ENCODE assay signal across 15 cellular contexts in the genomic region with DNA sequence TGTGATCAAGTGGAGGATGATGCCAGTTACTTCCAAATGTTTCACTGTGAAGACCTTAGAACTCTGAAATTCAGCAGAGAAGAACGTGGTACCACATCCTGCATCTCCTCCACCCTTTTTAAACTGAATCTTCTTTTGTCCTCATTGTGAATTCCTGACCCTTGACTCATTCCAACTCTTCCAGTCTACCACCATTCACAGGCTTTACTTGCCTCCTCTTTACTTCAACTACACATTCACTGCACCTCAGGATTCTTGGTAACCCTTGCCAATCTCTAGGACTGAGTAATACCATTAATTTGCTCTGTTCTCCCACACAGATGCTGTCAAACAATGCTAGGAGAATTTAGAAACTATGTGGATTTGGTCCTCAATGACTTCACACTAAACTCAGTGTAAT. TPM values are rescaled to one million over a fixed set of nuclear protein-coding genes. Genes with fewer than 3 reads are reported as not detected.
DNase-seq lines count a peak whose midpoint lies in the region; ATAC-seq, FAIRE-seq and TF ChIP-seq lines count a peak whose summit lies in the region.
"Had no signal": no experiment of that assay in that cellular context is flagged by ENCODE, and none has a peak within 500 bp of the region (broad histone marks: within the 10 kb centered on the region; RNA-seq: fewer than 3 reads in every experiment).

No MANE protein-coding gene starts in this region.

- no peaks in the 10 kb centered on the region for H3K27me3 Mint-ChIP-seq in T-helper 2 cell treated with Interferon-gamma antibody and Interleukin-4, amounts not matched to agents 5 μg/mL and 100 μg/mL, for 36 hours (ENCODE audit: low read depth)
- H3K27me3 Mint-ChIP-seq: type B pancreatic cell had no signal

- no peaks in the 10 kb centered on the region for H3K36me3 ChIP-seq in cardiac muscle cell
- H3K36me3 ChIP-seq: BE2C, gastroesophageal sphincter had no signal

- H3K4me1 Mint-ChIP-seq in T-helper 2 cell treated with Interferon-gamma antibody and Interleukin-4, amounts not matched to agents 5 μg/mL and 100 μg/mL, for 36 hours (ENCODE audit: low read depth), result peaks cover 19% of the 10 kb centered on the region

- peaks cover 17% of the 10 kb centered on the region for H3K4me1 ChIP-seq in cardiac muscle cell (ENCODE audit: low read depth)
- H3K4me1 ChIP-seq: BE2C had no signal

- H3K36me3 Mint-ChIP-seq in T-helper 2 cell treated with Interferon-gamma antibody and Interleukin-4, amounts not matched to agents 5 μg/mL and 100 μg/mL, for 36 hours (ENCODE audit: low read depth), result peaks cover 1% of the 10 kb centered on the region

- intact Hi-C loops in Right ventricle myocardium superior (cut with DNase I), result no loop called here

- no peak overlapping the region for H3K4me3 Mint-ChIP-seq in T-helper 2 cell treated with Interferon-gamma antibody and Interleukin-4, amounts not matched to agents 5 μg/mL and 100 μg/mL, for 36 hours
- H3K4me3 Mint-ChIP-seq: neural crest cell, type B pancreatic cell had no signal

- no peak overlapping the region for H3K27ac Mint-ChIP-seq in T-helper 2 cell treated with Interferon-gamma antibody and Interleukin-4, amounts not matched to agents 5 μg/mL and 100 μg/mL, for 36 hours
- H3K27ac Mint-ChIP-seq: type B pancreatic cell had no signal

- peak in 1 of 2 donors; percentile 84 for DNase-seq in cardiac muscle cell (ENCODE audit: low read depth in 1 of 2, low spot score in 1 of 2)
- no peak for DNase-seq in Right ventricle myocardium superior
- DNase-seq in fibroblast of the aortic adventitia (ENCODE audit: low read depth), result peak; percentile 96
- DNase-seq in urothelium cell line (ENCODE audit: low spot score), result peak; percentile 70
- no peak for DNase-seq in NCI-H526 (lab: John Stamatoyannopoulos, UW)
- no peak for DNase-seq in T-helper 2 cell treated with Interferon-gamma antibody and Interleukin-4, amounts not matched to agents 5 μg/mL and 100 μg/mL, for 36 hours (ENCODE audit: low spot score)
- DNase-seq: activated naive CD4-positive, alpha-beta T cell treated with Interleukin-2 at 50 U/mL for 16 hours; BE2C; NCI-H2171 treated with DMSO at 0.1 percent for 48 hours had no signal

- H3K4me3 ChIP-seq in cardiac muscle cell (no peak overlapping the region), fibroblast of the aortic adventitia (ENCODE audit: low read depth, low read length) (no peak overlapping the region)
- H3K4me3 ChIP-seq: gastroesophageal sphincter had no signal

- TF ChIP-seq CTCF in cardiac muscle cell (IDR thresholded peaks at IDR 0.05; ENCODE audit: low read depth, low read length) (no peak), fibroblast of the aortic adventitia (IDR thresholded peaks at IDR 0.05; ENCODE audit: insufficient read depth, low read length) (no peak)

- H3K27me3 ChIP-seq in cardiac muscle cell, result no peaks in the 10 kb centered on the region
- H3K27me3 ChIP-seq: BE2C, gastroesophageal sphincter had no signal

- peak overlapping the region; percentile 9 for H3K27ac ChIP-seq in cardiac muscle cell

- ATAC-seq in Right ventricle myocardium superior (ENCODE audit: poor library complexity) (no peak), SK-N-SH treated with all-trans-retinoic acid at 6 μM for 48 hours (peak; percentile 92), HG03108 (IDR thresholded peaks at IDR 0.05; ENCODE audit: unreplicated experiment) (no peak)
- ATAC-seq: gastroesophageal sphincter had no signal

- H3K9me3 Mint-ChIP-seq in T-helper 2 cell treated with Interferon-gamma antibody and Interleukin-4, amounts not matched to agents 5 μg/mL and 100 μg/mL, for 36 hours, result no peaks in the 10 kb centered on the region
- H3K9me3 Mint-ChIP-seq: type B pancreatic cell had no signal

- H3K9me3 ChIP-seq in cardiac muscle cell (ENCODE audit: low read depth), result no peaks in the 10 kb centered on the region
- H3K9me3 ChIP-seq: BE2C, gastroesophageal sphincter had no signal

- FAIRE-seq in urothelium cell line (lab: Jason Lieb, UNC), result no peak
- FAIRE-seq: TTC549 had no signal

TF ChIP-seq in SK-N-SH treated with all-trans-retinoic acid at 6 μM for 48 hours, 23 proteins besides CTCF, POLR2A, EP300 and RAD21:
- TF ChIP-seq OSR1 (CRISPR knock-in tag; IDR thresholded peaks at IDR 0.05), result 0 out of 2 replicates have a peak, but pooled peaks have one; percentile 52
- no peak for TF ChIP-seq CSDC2 (CRISPR knock-in tag; IDR thresholded peaks at IDR 0.05)
- TF ChIP-seq ISL1 (CRISPR knock-in tag; IDR thresholded peaks at IDR 0.05), result 0 out of 2 replicates have a peak, but pooled peaks have one; percentile 22
- 0 out of 2 replicates have a peak, but pooled peaks have one; percentile 48 for TF ChIP-seq ZFP3 (CRISPR knock-in tag; IDR thresholded peaks at IDR 0.05)
- TF ChIP-seq ARNTL (CRISPR knock-in tag; IDR thresholded peaks at IDR 0.05; ENCODE audit: borderline replicate concordance, low read depth), result no peak
- no peak for TF ChIP-seq RARB (CRISPR knock-in tag; IDR thresholded peaks at IDR 0.05)
- TF ChIP-seq, protein P1, sequence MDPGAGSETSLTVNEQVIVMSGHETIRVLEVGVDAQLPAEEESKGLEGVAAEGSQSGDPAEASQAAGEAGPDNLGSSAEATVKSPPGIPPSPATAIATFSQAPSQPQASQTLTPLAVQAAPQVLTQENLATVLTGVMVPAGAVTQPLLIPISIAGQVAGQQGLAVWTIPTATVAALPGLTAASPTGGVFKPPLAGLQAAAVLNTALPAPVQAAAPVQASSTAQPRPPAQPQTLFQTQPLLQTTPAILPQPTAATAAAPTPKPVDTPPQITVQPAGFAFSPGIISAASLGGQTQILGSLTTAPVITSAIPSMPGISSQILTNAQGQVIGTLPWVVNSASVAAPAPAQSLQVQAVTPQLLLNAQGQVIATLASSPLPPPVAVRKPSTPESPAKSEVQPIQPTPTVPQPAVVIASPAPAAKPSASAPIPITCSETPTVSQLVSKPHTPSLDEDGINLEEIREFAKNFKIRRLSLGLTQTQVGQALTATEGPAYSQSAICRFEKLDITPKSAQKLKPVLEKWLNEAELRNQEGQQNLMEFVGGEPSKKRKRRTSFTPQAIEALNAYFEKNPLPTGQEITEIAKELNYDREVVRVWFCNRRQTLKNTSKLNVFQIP (CRISPR knock-in tag; IDR thresholded peaks at IDR 0.05; ENCODE audit: borderline replicate concordance, low read depth), result no peak
- TF ChIP-seq, protein P2, sequence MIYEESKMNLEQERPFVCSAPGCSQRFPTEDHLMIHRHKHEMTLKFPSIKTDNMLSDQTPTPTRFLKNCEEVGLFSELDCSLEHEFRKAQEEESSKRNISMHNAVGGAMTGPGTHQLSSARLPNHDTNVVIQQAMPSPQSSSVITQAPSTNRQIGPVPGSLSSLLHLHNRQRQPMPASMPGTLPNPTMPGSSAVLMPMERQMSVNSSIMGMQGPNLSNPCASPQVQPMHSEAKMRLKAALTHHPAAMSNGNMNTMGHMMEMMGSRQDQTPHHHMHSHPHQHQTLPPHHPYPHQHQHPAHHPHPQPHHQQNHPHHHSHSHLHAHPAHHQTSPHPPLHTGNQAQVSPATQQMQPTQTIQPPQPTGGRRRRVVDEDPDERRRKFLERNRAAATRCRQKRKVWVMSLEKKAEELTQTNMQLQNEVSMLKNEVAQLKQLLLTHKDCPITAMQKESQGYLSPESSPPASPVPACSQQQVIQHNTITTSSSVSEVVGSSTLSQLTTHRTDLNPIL (CRISPR knock-in tag; IDR thresholded peaks at IDR 0.05; ENCODE audit: low read depth), result no peak
- TF ChIP-seq TCF4 (CRISPR knock-in tag; IDR thresholded peaks at IDR 0.05; ENCODE audit: borderline replicate concordance), result no peak

RNA-seq across cellular contexts. Expression of gene PPP1R12A, which starts 37.3 kb away (rescaled TPM):
- total RNA-seq in cardiac muscle cell (117 and 208 TPM in 2 replicates), Right ventricle myocardium superior (38.8 TPM), fibroblast of the aortic adventitia (ENCODE audit: low replicate concordance) (119 and 269 TPM in 2 replicates)
- polyA plus RNA-seq in cardiac muscle cell, result 194 and 233 TPM in 2 replicates

Comparison
In these comparisons a context has a peak if more than half of its experiments do, and no peak if none do; other contexts are left out.
1. DNase-seq: peak in fibroblast of the aortic adventitia (single experiment) and urothelium cell line (single experiment); none in Right ventricle myocardium superior (single experiment), NCI-H526 (0 of 2) and T-helper 2 cell treated with Interferon-gamma antibody and Interleukin-4, amounts not matched to agents 5 μg/mL and 100 μg/mL, for 36 hours (single experiment).